Comparison of ENCODE assay signal across 15 cellular contexts in the genomic region with DNA sequence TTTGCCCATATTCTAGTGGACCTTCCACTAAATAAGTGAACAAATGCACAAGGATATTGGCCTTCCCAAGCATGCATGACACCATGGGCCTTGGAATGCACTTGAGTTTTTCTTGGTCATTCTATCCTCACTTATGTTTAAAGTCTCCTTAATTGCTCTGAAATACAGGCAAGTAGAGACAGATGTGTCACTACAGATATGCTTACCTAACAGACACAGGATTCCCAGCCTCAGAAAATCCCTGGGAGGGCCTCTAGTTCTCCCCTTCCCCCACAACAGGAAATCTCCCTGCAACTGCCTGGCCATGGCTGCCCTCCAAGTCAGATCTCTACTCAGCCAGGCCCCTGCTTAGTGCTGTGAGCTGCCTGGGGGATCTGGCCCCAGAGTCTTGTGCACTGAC.
DNase-seq lines count a peak whose midpoint lies in the region; ATAC-seq and TF ChIP-seq lines count a peak whose summit lies in the region.
"Had no signal": no experiment of that assay in that cellular context is flagged by ENCODE, and none has a peak within 500 bp of the region (broad histone marks: within the 10 kb centered on the region; RNA-seq: fewer than 3 reads in every experiment).

No MANE protein-coding gene starts in this region.

- no peaks in the 10 kb centered on the region for H3K79me2 ChIP-seq in mammary epithelial cell (ENCODE audit: insufficient read depth, low read length)

- in situ Hi-C loops in mammary epithelial cell (cut with MboI; ENCODE audit: low sequenced_read_pairs in 2 of 2), result no loop called here

- peak; percentile 5 for DNase-seq in MCF 10A (ENCODE audit: unreplicated experiment)
- DNase-seq in mammary epithelial cell, result no peak
- peak; percentile 68 to 84 for DNase-seq in SJCRH30
- DNase-seq in foreskin keratinocyte, result peak; percentile 27 to 53
- DNase-seq in CD8-positive, alpha-beta memory T cell, result no peak
- DNase-seq in GOT3 (lab: John Stamatoyannopoulos, UW), result no peak
- DNase-seq in NCI-H1105 treated with DMSO at 0.1 percent for 48 hours (lab: John Stamatoyannopoulos, UW), result no peak
- no peak for DNase-seq in testis
- DNase-seq: activated naive CD4-positive, alpha-beta T cell treated with Interleukin-2 at 50 U/mL for 16 hours; Calu3; hypothalamus; MV-4-11; occipital lobe; small intestine had no signal

- TF ChIP-seq POLR2A in testis (IDR thresholded peaks at IDR 0.05), result no peak

- H3K36me3 Mint-ChIP-seq in MCF 10A (ENCODE audit: insufficient read depth, unreplicated experiment), result no peaks in the 10 kb centered on the region
- no peaks in the 10 kb centered on the region for H3K36me3 Mint-ChIP-seq in CD8-positive, alpha-beta memory T cell

- no peak overlapping the region for H3K27ac ChIP-seq in mammary epithelial cell (ENCODE audit: insufficient read depth, low read depth, low read length)
- H3K27ac ChIP-seq in SJCRH30, result peak overlapping the region; percentile 13; the same call in 1 of the 2 replicates
- no peak overlapping the region for H3K27ac ChIP-seq in foreskin keratinocyte
- no peak overlapping the region for H3K27ac ChIP-seq in CD8-positive, alpha-beta memory T cell (ENCODE audit: low read depth, low read length)
- no peak overlapping the region for H3K27ac ChIP-seq in testis

- H4K20me1 ChIP-seq in mammary epithelial cell (ENCODE audit: insufficient read depth, low read length), result no peaks in the 10 kb centered on the region

- dilution Hi-C loops in mammary epithelial cell (cut with HindIII; ENCODE audit: low sequenced_read_pairs), result no loop called here

- no TSS peak for BruUV-seq in MCF 10A (replicated peaks; lab: Mats Ljungman, UMichigan)
- no TSS peak for BruUV-seq in mammary epithelial cell (replicated peaks; lab: Mats Ljungman, UMichigan)

- H3K4me1 ChIP-seq in mammary epithelial cell (ENCODE audit: insufficient read depth, low read length), result no peaks in the 10 kb centered on the region
- H3K4me1 ChIP-seq in SJCRH30, result peaks cover 30% of the 10 kb centered on the region
- H3K4me1 ChIP-seq in foreskin keratinocyte, result no peaks in the 10 kb centered on the region
- no peaks in the 10 kb centered on the region for H3K4me1 ChIP-seq in CD8-positive, alpha-beta memory T cell (ENCODE audit: insufficient read depth, low read length)
- H3K4me1 ChIP-seq in testis, result no peaks in the 10 kb centered on the region

- H3K27me3 ChIP-seq in mammary epithelial cell (ENCODE audit: insufficient read depth, low read length), result no peaks in the 10 kb centered on the region
- no peaks in the 10 kb centered on the region for H3K27me3 ChIP-seq in SJCRH30
- H3K27me3 ChIP-seq in foreskin keratinocyte, result no peaks in the 10 kb centered on the region
- H3K27me3 ChIP-seq in CD8-positive, alpha-beta memory T cell (ENCODE audit: insufficient read depth, low read length, poor library complexity, severe bottlenecking), result no peaks in the 10 kb centered on the region
- no peaks in the 10 kb centered on the region for H3K27me3 ChIP-seq in testis

- no peak for ATAC-seq in foreskin keratinocyte

- H3K27me3 Mint-ChIP-seq in MCF 10A (ENCODE audit: insufficient read depth, unreplicated experiment), result no peaks in the 10 kb centered on the region
- peaks cover 2 to 9% of the 10 kb centered on the region in 2 donors for H3K27me3 Mint-ChIP-seq in CD8-positive, alpha-beta memory T cell
- H3K27me3 Mint-ChIP-seq: central memory CD8-positive, alpha-beta T cell had no signal

- H3K4me1 Mint-ChIP-seq in MCF 10A (ENCODE audit: insufficient read depth, unreplicated experiment), result no peaks in the 10 kb centered on the region
- H3K4me1 Mint-ChIP-seq in CD8-positive, alpha-beta memory T cell, result no peaks in the 10 kb centered on the region
- H3K4me1 Mint-ChIP-seq: central memory CD8-positive, alpha-beta T cell had no signal

- no peaks in the 10 kb centered on the region for H3K9me3 ChIP-seq in mammary epithelial cell (replicated peaks; ENCODE audit: insufficient read depth, low read length)
- no peaks in the 10 kb centered on the region; the same call in 1 of the 2 replicates for H3K9me3 ChIP-seq in SJCRH30 (replicated peaks)
- no peaks in the 10 kb centered on the region for H3K9me3 ChIP-seq in CD8-positive, alpha-beta memory T cell (ENCODE audit: low read length)
- no peaks in the 10 kb centered on the region for H3K9me3 ChIP-seq in testis

- TF ChIP-seq CTCF in MCF 10A (IDR thresholded peaks at IDR 0.05; ENCODE audit: unreplicated experiment), result no peak
- TF ChIP-seq CTCF in mammary epithelial cell (conservative IDR thresholded peaks at IDR 0.05 in 1 of 2, IDR thresholded peaks at IDR 0.05 in 1 of 2; ENCODE audit: extremely low read depth in 1 of 2, insufficient read depth in 1 of 2, low read depth in 1 of 2, low read length in 2 of 2), result no peak
- no peak for TF ChIP-seq CTCF in foreskin keratinocyte (conservative IDR thresholded peaks at IDR 0.05)
- TF ChIP-seq CTCF in testis (IDR thresholded peaks at IDR 0.05), result no peak

- H3K27ac Mint-ChIP-seq in MCF 10A (ENCODE audit: low read depth, unreplicated experiment), result no peak overlapping the region
- H3K27ac Mint-ChIP-seq in CD8-positive, alpha-beta memory T cell, result no peak overlapping the region

- CTCF ChIA-PET in MCF 10A (lab: Yijun Ruan, JAX), result no interaction called here
- CTCF ChIA-PET in mammary epithelial cell (lab: Charles Lee; ENCODE audit: low non-redundant PET), result no interaction called here
- CTCF ChIA-PET in CD8-positive, alpha-beta memory T cell (lab: Charles Lee), result no interaction called here

- intact Hi-C loops in MCF 10A (cut with micrococcal nuclease), result no loop called here
- intact Hi-C loops in mammary epithelial cell (cut with micrococcal nuclease), result no loop called here
- intact Hi-C loops in testis (cut with DNase I; ENCODE audit: low total_unique reads), result no loop called here

- no peak overlapping the region for H2AFZ ChIP-seq in mammary epithelial cell (ENCODE audit: low read depth, low read length)

- H3K36me3 ChIP-seq in mammary epithelial cell (ENCODE audit: insufficient read depth, low read length) (no peaks in the 10 kb centered on the region), SJCRH30 (no peaks in the 10 kb centered on the region), testis (ENCODE audit: low read depth, missing control alignments) (no peaks in the 10 kb centered on the region)
- no peaks in the 10 kb centered on the region for H3K36me3 ChIP-seq in CD8-positive, alpha-beta memory T cell (ENCODE audit: insufficient read depth, low read length)

- H3K4me3 Mint-ChIP-seq in MCF 10A (ENCODE audit: unreplicated experiment), result no peak overlapping the region
- no peak overlapping the region for H3K4me3 Mint-ChIP-seq in CD8-positive, alpha-beta memory T cell
- H3K4me3 Mint-ChIP-seq: central memory CD8-positive, alpha-beta T cell had no signal

- peaks cover 8% of the 10 kb centered on the region for H3K9me3 Mint-ChIP-seq in MCF 10A (ENCODE audit: unreplicated experiment)
- H3K9me3 Mint-ChIP-seq in CD8-positive, alpha-beta memory T cell, result no peaks in the 10 kb centered on the region
- H3K9me3 Mint-ChIP-seq: central memory CD8-positive, alpha-beta T cell had no signal

- H3K9ac ChIP-seq in mammary epithelial cell (ENCODE audit: insufficient read depth, low read length), result no peak overlapping the region

- POLR2A ChIA-PET in MCF 10A (lab: Yijun Ruan, JAX), result no interaction called here
- POLR2A ChIA-PET in CD8-positive, alpha-beta memory T cell (lab: Charles Lee), result no interaction called here

- no peak overlapping the region for H3K4me3 ChIP-seq in mammary epithelial cell (replicated peaks in 1 of 3; ENCODE audit: insufficient read depth in 1 of 3, low read depth in 2 of 3, low read length in 3 of 3)
- no peak overlapping the region for H3K4me3 ChIP-seq in SJCRH30
- no peak overlapping the region for H3K4me3 ChIP-seq in CD8-positive, alpha-beta memory T cell (ENCODE audit: low read length)
- no peak overlapping the region for H3K4me3 ChIP-seq in testis

- H3K4me2 ChIP-seq in mammary epithelial cell (ENCODE audit: insufficient read depth, low read depth, low read length), result no peak overlapping the region

Comparison
In these comparisons a context has a peak if more than half of its experiments do, and no peak if none do; other contexts are left out.
1. DNase-seq: peak in MCF 10A (single experiment), SJCRH30 (2 of 2) and foreskin keratinocyte (2 of 2); none in mammary epithelial cell (single experiment), CD8-positive, alpha-beta memory T cell (0 of 5), GOT3 (single experiment), NCI-H1105 treated with DMSO at 0.1 percent for 48 hours (single experiment) and testis (single experiment).